3 cellular contexts compared by ENCODE assay signal in genomic region chr16:1763521-1764511, GRCh38.
TF ChIP-seq lines count a peak whose summit lies in the region.

No MANE protein-coding gene starts in this region.

TF ChIP-seq in SK-N-SH, 30 proteins besides CTCF, POLR2A, EP300 and RAD21 (continued from another document):
- TF ChIP-seq ZBTB33 (IDR thresholded peaks at IDR 0.05; ENCODE audit: borderline replicate concordance, low read depth) (no peak), FOSL2 (IDR thresholded peaks at IDR 0.05; ENCODE audit: borderline replicate concordance, low read depth) (no peak), MEF2A (IDR thresholded peaks at IDR 0.05; ENCODE audit: borderline replicate concordance, low read depth) (no peak), TEAD4 (IDR thresholded peaks at IDR 0.05; ENCODE audit: borderline replicate concordance, insufficient read depth) (no peak), POLR2AphosphoS5 (IDR thresholded peaks at IDR 0.05; ENCODE audit: low read depth, low read length) (no peak), YY1 (IDR thresholded peaks at IDR 0.05; ENCODE audit: low read depth) (no peak), EZH2phosphoT487 (IDR thresholded peaks at IDR 0.05; ENCODE audit: borderline replicate concordance, low read depth) (no peak), CHD2 (IDR thresholded peaks at IDR 0.05; ENCODE audit: low read length, partially characterized antibody) (no peak), USF1 (IDR thresholded peaks at IDR 0.05; ENCODE audit: borderline replicate concordance, low read depth) (no peak), RCOR1 (IDR thresholded peaks at IDR 0.05; ENCODE audit: low read length) (no peak), NRF1 (IDR thresholded peaks at IDR 0.05; ENCODE audit: low read depth, low read length) (no peak), JUND (IDR thresholded peaks at IDR 0.05) (no peak)
TF ChIP-seq in SK-N-SH: peak in this region for 0.

TF ChIP-seq in SK-N-SH treated with all-trans-retinoic acid at 6 μM for 48 hours, 23 proteins besides CTCF, POLR2A, EP300 and RAD21 (continued from another document):
- no peak for TF ChIP-seq CSRNP3 (CRISPR knock-in tag; IDR thresholded peaks at IDR 0.05)
- no peak for TF ChIP-seq ZNF70 (CRISPR knock-in tag; IDR thresholded peaks at IDR 0.05)
- TF ChIP-seq POU6F1 (CRISPR knock-in tag; IDR thresholded peaks at IDR 0.05; ENCODE audit: borderline replicate concordance, low read depth), result no peak
- no peak for TF ChIP-seq ZNF565 (CRISPR knock-in tag; conservative IDR thresholded peaks at IDR 0.05; ENCODE audit: low read depth)

TF ChIP-seq in WTC11, 78 proteins besides CTCF, POLR2A, EP300 and RAD21 (continued from another document and continues in another):
- TF ChIP-seq ARID4B (CRISPR knock-in tag; IDR thresholded peaks at IDR 0.05; ENCODE audit: borderline replicate concordance) (peak; percentile 67; the same call in 1 of the 2 replicates), JAZF1 (CRISPR knock-in tag; IDR thresholded peaks at IDR 0.05) (no peak), ZNF138 (CRISPR knock-in tag; conservative IDR thresholded peaks at IDR 0.05) (0 out of 2 replicates have a peak, but pooled peaks have one; percentile 40), AR (CRISPR knock-in tag; IDR thresholded peaks at IDR 0.05) (no peak), FOXP1 (CRISPR knock-in tag; IDR thresholded peaks at IDR 0.05; ENCODE audit: borderline replicate concordance) (peak; percentile 91), NFE2L1 (CRISPR knock-in tag; IDR thresholded peaks at IDR 0.05) (peak; percentile 92; the same call in 1 of the 2 replicates), CBFB (CRISPR knock-in tag; IDR thresholded peaks at IDR 0.05; ENCODE audit: low read depth) (no peak), ATF2 (CRISPR knock-in tag; IDR thresholded peaks at IDR 0.05; ENCODE audit: borderline replicate concordance, low read depth) (0 out of 2 replicates have a peak, but pooled peaks have one; percentile 78), E2F5 (CRISPR knock-in tag; IDR thresholded peaks at IDR 0.05) (0 out of 2 replicates have a peak, but pooled peaks have one; percentile 43), ZNF232 (CRISPR knock-in tag; IDR thresholded peaks at IDR 0.05) (peak; percentile 72; the same call in 1 of the 2 replicates), ZNF396 (CRISPR knock-in tag; IDR thresholded peaks at IDR 0.05; ENCODE audit: borderline replicate concordance) (no peak), PRRX2 (CRISPR knock-in tag; IDR thresholded peaks at IDR 0.05) (no peak), PRDM15 (CRISPR knock-in tag; IDR thresholded peaks at IDR 0.05) (0 out of 2 replicates have a peak, but pooled peaks have one; percentile 52), CDX4 (CRISPR knock-in tag; IDR thresholded peaks at IDR 0.05; ENCODE audit: borderline replicate concordance) (no peak), GTF2I (CRISPR knock-in tag; conservative IDR thresholded peaks at IDR 0.05) (no peak), SP1 (CRISPR knock-in tag; conservative IDR thresholded peaks at IDR 0.05) (no peak; the same call in 1 of the 2 replicates), KAT7 (CRISPR knock-in tag; IDR thresholded peaks at IDR 0.05; ENCODE audit: borderline replicate concordance) (0 out of 2 replicates have a peak, but pooled peaks have one; percentile 85), ZSCAN18 (CRISPR knock-in tag; IDR thresholded peaks at IDR 0.05) (no peak), TP53 (CRISPR knock-in tag; IDR thresholded peaks at IDR 0.05) (peak; percentile 93), MYBL2 (CRISPR knock-in tag; IDR thresholded peaks at IDR 0.05) (peak; percentile 68; the same call in 1 of the 2 replicates), NR3C1 (CRISPR knock-in tag; conservative IDR thresholded peaks at IDR 0.05; ENCODE audit: low read depth) (0 out of 2 replicates have a peak, but pooled peaks have one; percentile 53), ZNF425 (CRISPR knock-in tag; conservative IDR thresholded peaks at IDR 0.05) (no peak), CREM (CRISPR knock-in tag; IDR thresholded peaks at IDR 0.05) (peak; percentile 20; the same call in 1 of the 2 replicates), ATF6 (CRISPR knock-in tag; IDR thresholded peaks at IDR 0.05) (no peak), FOXJ3 (CRISPR knock-in tag; IDR thresholded peaks at IDR 0.05; ENCODE audit: borderline replicate concordance) (no peak), ZNF416 (CRISPR knock-in tag; IDR thresholded peaks at IDR 0.05) (0 out of 2 replicates have a peak, but pooled peaks have one; percentile 4), CREB1 (CRISPR knock-in tag; IDR thresholded peaks at IDR 0.05) (no peak), ELF4 (CRISPR knock-in tag; IDR thresholded peaks at IDR 0.05; ENCODE audit: low read depth) (no peak)
